In the genomic region with DNA sequence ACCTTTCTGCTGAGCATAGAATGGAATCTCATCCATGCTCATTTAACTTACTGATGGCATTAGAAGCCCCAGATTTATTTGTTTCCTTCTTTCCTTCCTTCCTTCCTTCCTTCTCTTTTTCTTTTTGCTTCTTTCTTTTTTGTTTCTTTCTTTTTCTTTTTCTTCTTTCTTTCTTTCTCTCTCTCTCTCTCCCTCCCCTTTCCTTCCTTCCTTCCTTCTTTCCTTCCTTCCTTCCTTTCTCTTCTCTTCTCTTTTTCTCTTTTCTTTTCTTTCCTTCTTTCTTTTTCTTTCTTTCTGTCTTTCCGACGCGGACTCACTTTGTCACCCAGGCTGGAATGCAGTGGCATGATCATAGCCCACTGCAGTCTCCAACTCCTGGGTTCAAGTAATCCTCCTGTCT, we compare ENCODE assay signal across 32 cellular contexts.
"Had no signal": no experiment of that assay in that cellular context is flagged by ENCODE, and none has a peak within 500 bp of the region (broad histone marks: within the 10 kb centered on the region; RNA-seq: fewer than 3 reads in every experiment).

No MANE protein-coding gene starts in this region.

- H3K4me1 ChIP-seq: breast epithelium had no signal

- H3K9me3 Mint-ChIP-seq: activated CD4-positive, alpha-beta memory T cell treated with anti-CD3 and anti-CD28 coated beads for 36 hours; activated CD4-positive, alpha-beta T cell treated with anti-CD3 and anti-CD28 coated beads, Interleukin-2, amount 10 ng/mL, durations not matched to agents 24 days and 14 days; activated naive CD4-positive, alpha-beta T cell treated with anti-CD3 and anti-CD28 coated beads for 36 hours; activated naive CD4-positive, alpha-beta T cell treated with anti-CD3 and anti-CD28 coated beads, Interleukin-2, amount 50 U/mL, for 24 hours; activated naive CD8-positive, alpha-beta T cell treated with anti-CD3 and anti-CD28 coated beads for 36 hours; activated naive CD8-positive, alpha-beta T cell treated with anti-CD3 and anti-CD28 coated beads, Interleukin-2, amount 50 U/mL, for 24 hours; activated T-helper 1 cell treated with anti-CD3 and anti-CD28 coated beads, Interleukin-12 subunit alpha, Interleukin-12 subunit beta, Interleukin-2, Interleukin-4 antibody, amounts not matched to agents 30 ng/mL and 10 ng/mL and 1 ng/mL, durations not matched to agents 14 hours and 24 hours and 36 hours; activated T-helper 2 cell treated with anti-CD3 and anti-CD28 coated beads, Interferon-gamma antibody, Interleukin-2, Interleukin-4, amounts not matched to agents 10 μg/mL and 5 μg/mL and 100 μg/mL, durations not matched to agents 14 hours and 24 hours and 36 hours; brain; dendritic cell treated with granulocyte-macrophage colony-stimulating factor and Interleukin-4, amounts not matched to agents 40 ng/mL and 50 ng/mL, for 4 days; endodermal cell had no signal

- H3K27ac Mint-ChIP-seq: activated CD4-positive, alpha-beta memory T cell treated with anti-CD3 and anti-CD28 coated beads for 36 hours; activated CD4-positive, alpha-beta T cell treated with anti-CD3 and anti-CD28 coated beads for 36 hours; activated CD4-positive, alpha-beta T cell treated with anti-CD3 and anti-CD28 coated beads, Interleukin-2, amount 10 ng/mL, durations not matched to agents 24 days and 14 days; activated CD8-positive, alpha-beta memory T cell treated with anti-CD3 and anti-CD28 coated beads, Interleukin-2, amount 10 ng/mL, durations not matched to agents 7 days and 5 days; activated CD8-positive, alpha-beta T cell treated with anti-CD3 and anti-CD28 coated beads, Interleukin-2, amount 10 ng/mL, durations not matched to agents 7 days and 5 days; activated naive CD4-positive, alpha-beta T cell treated with anti-CD3 and anti-CD28 coated beads for 36 hours; activated naive CD4-positive, alpha-beta T cell treated with anti-CD3 and anti-CD28 coated beads, Interleukin-2, amount 50 U/mL, for 24 hours; activated naive CD8-positive, alpha-beta T cell treated with anti-CD3 and anti-CD28 coated beads for 36 hours; activated naive CD8-positive, alpha-beta T cell treated with anti-CD3 and anti-CD28 coated beads, Interleukin-2, amount 50 U/mL, for 24 hours; activated T-helper 1 cell treated with anti-CD3 and anti-CD28 coated beads, Interleukin-12 subunit alpha, Interleukin-12 subunit beta, Interleukin-2, Interleukin-4 antibody, amounts not matched to agents 30 ng/mL and 10 ng/mL and 1 ng/mL, durations not matched to agents 14 hours and 24 hours and 36 hours; activated T-helper 2 cell treated with anti-CD3 and anti-CD28 coated beads, Interferon-gamma antibody, Interleukin-2, Interleukin-4, amounts not matched to agents 10 μg/mL and 5 μg/mL and 100 μg/mL, durations not matched to agents 14 hours and 24 hours and 36 hours; dendritic cell treated with granulocyte-macrophage colony-stimulating factor and Interleukin-4, amounts not matched to agents 40 ng/mL and 50 ng/mL, for 4 days; endodermal cell had no signal

- H3K27me3 Mint-ChIP-seq: activated CD4-positive, alpha-beta memory T cell treated with anti-CD3 and anti-CD28 coated beads for 36 hours; activated CD4-positive, alpha-beta T cell treated with anti-CD3 and anti-CD28 coated beads for 36 hours; activated CD4-positive, alpha-beta T cell treated with anti-CD3 and anti-CD28 coated beads, Interleukin-2, amount 10 ng/mL, durations not matched to agents 24 days and 14 days; activated CD8-positive, alpha-beta memory T cell treated with anti-CD3 and anti-CD28 coated beads, Interleukin-2, amount 10 ng/mL, durations not matched to agents 7 days and 5 days; activated naive CD4-positive, alpha-beta T cell treated with anti-CD3 and anti-CD28 coated beads, Interleukin-2, amount 50 U/mL, for 24 hours; activated naive CD8-positive, alpha-beta T cell treated with anti-CD3 and anti-CD28 coated beads for 36 hours; activated naive CD8-positive, alpha-beta T cell treated with anti-CD3 and anti-CD28 coated beads, Interleukin-2, amount 50 U/mL, for 24 hours; dendritic cell treated with granulocyte-macrophage colony-stimulating factor and Interleukin-4, amounts not matched to agents 40 ng/mL and 50 ng/mL, for 4 days had no signal

- H3K27ac ChIP-seq: ascending aorta, breast epithelium, cardiac muscle cell, coronary artery, dorsolateral prefrontal cortex had no signal

- H3K27me3 ChIP-seq: ascending aorta, breast epithelium, cardiac muscle cell, dorsolateral prefrontal cortex had no signal

- H3K4me3 Mint-ChIP-seq: activated CD4-positive, alpha-beta memory T cell treated with anti-CD3 and anti-CD28 coated beads for 36 hours; activated CD4-positive, alpha-beta T cell treated with anti-CD3 and anti-CD28 coated beads for 36 hours; activated CD4-positive, alpha-beta T cell treated with anti-CD3 and anti-CD28 coated beads, Interleukin-2, amount 10 ng/mL, durations not matched to agents 24 days and 14 days; activated CD8-positive, alpha-beta memory T cell treated with anti-CD3 and anti-CD28 coated beads, Interleukin-2, amount 10 ng/mL, durations not matched to agents 7 days and 5 days; activated CD8-positive, alpha-beta T cell treated with anti-CD3 and anti-CD28 coated beads, Interleukin-2, amount 10 ng/mL, durations not matched to agents 7 days and 5 days; activated naive CD4-positive, alpha-beta T cell treated with anti-CD3 and anti-CD28 coated beads for 36 hours; activated naive CD4-positive, alpha-beta T cell treated with anti-CD3 and anti-CD28 coated beads, Interleukin-2, amount 50 U/mL, for 24 hours; activated naive CD8-positive, alpha-beta T cell treated with anti-CD3 and anti-CD28 coated beads for 36 hours; activated naive CD8-positive, alpha-beta T cell treated with anti-CD3 and anti-CD28 coated beads, Interleukin-2, amount 50 U/mL, for 24 hours; activated T-helper 1 cell treated with anti-CD3 and anti-CD28 coated beads, Interleukin-12 subunit alpha, Interleukin-12 subunit beta, Interleukin-2, Interleukin-4 antibody, amounts not matched to agents 30 ng/mL and 10 ng/mL and 1 ng/mL, durations not matched to agents 14 hours and 24 hours and 36 hours; brain; dendritic cell treated with granulocyte-macrophage colony-stimulating factor and Interleukin-4, amounts not matched to agents 40 ng/mL and 50 ng/mL, for 4 days; endodermal cell had no signal

- H3K9me3 ChIP-seq: ascending aorta, breast epithelium had no signal

- H3K36me3 Mint-ChIP-seq: activated CD4-positive, alpha-beta memory T cell treated with anti-CD3 and anti-CD28 coated beads for 36 hours; activated CD8-positive, alpha-beta memory T cell treated with anti-CD3 and anti-CD28 coated beads, Interleukin-2, amount 10 ng/mL, durations not matched to agents 7 days and 5 days; activated naive CD4-positive, alpha-beta T cell treated with anti-CD3 and anti-CD28 coated beads, Interleukin-2, amount 50 U/mL, for 24 hours; activated naive CD8-positive, alpha-beta T cell treated with anti-CD3 and anti-CD28 coated beads for 36 hours; brain had no signal

- H3K4me1 Mint-ChIP-seq: activated CD4-positive, alpha-beta T cell treated with anti-CD3 and anti-CD28 coated beads for 36 hours; activated CD4-positive, alpha-beta T cell treated with anti-CD3 and anti-CD28 coated beads, Interleukin-2, amount 10 ng/mL, durations not matched to agents 24 days and 14 days; activated naive CD8-positive, alpha-beta T cell treated with anti-CD3 and anti-CD28 coated beads for 36 hours; activated naive CD8-positive, alpha-beta T cell treated with anti-CD3 and anti-CD28 coated beads, Interleukin-2, amount 50 U/mL, for 24 hours; brain; endodermal cell had no signal

- DNase-seq: activated CD4-positive, alpha-beta memory T cell treated with anti-CD3 and anti-CD28 coated beads for 36 hours; activated CD4-positive, alpha-beta T cell treated with anti-CD3 and anti-CD28 coated beads for 36 hours; activated CD4-positive, alpha-beta T cell treated with anti-CD3 and anti-CD28 coated beads, Interleukin-2, amount 10 ng/mL, durations not matched to agents 24 days and 14 days; activated CD4-positive, CD25-positive, alpha-beta regulatory T cell; activated CD4-positive, CD25-positive, alpha-beta regulatory T cell treated with anti-CD3 and anti-CD28 coated beads, Interleukin-2, amount 50 U/mL, for 72 hours; activated CD8-positive, alpha-beta memory T cell treated with anti-CD3 and anti-CD28 coated beads, Interleukin-2, amount 10 ng/mL, durations not matched to agents 7 days and 5 days; activated CD8-positive, alpha-beta memory T cell treated with anti-CD3 and anti-CD28 coated beads, Interleukin-2, amount 50 U/mL, for 4 hours; activated CD8-positive, alpha-beta T cell treated with anti-CD3 and anti-CD28 coated beads, Interleukin-2, amount 10 ng/mL, durations not matched to agents 7 days and 5 days; activated effector memory CD4-positive, alpha-beta T cell treated with anti-CD3 and anti-CD28 coated beads, Interleukin-2, amount 50 U/mL, for 16 hours; activated naive CD4-positive, alpha-beta T cell treated with anti-CD3 and anti-CD28 coated beads for 36 hours; activated naive CD8-positive, alpha-beta T cell treated with anti-CD3 and anti-CD28 coated beads for 36 hours; activated naive CD8-positive, alpha-beta T cell treated with anti-CD3 and anti-CD28 coated beads, Interleukin-2, amount 50 U/mL, for 24 hours; activated T-cell treated with anti-CD3 and anti-CD28 coated beads, Interleukin-2, amount 50 U/mL, for 1 hour; activated T-cell treated with anti-CD3 and anti-CD28 coated beads, Interleukin-2, amount 50 U/mL, for 48 hours; central memory CD4-positive, alpha-beta T cell; cerebellar nuclear complex; dorsolateral prefrontal cortex; effector memory CD4-positive, alpha-beta T cell; foreskin fibroblast; T-helper 2 cell had no signal

- H3K36me3 ChIP-seq: ascending aorta, breast epithelium, cardiac muscle cell had no signal

- ATAC-seq: activated CD4-positive, alpha-beta T cell treated with anti-CD3 and anti-CD28 coated beads for 36 hours; activated CD8-positive, alpha-beta memory T cell treated with anti-CD3 and anti-CD28 coated beads, Interleukin-2, amount 10 ng/mL, durations not matched to agents 7 days and 5 days; activated CD8-positive, alpha-beta T cell treated with anti-CD3 and anti-CD28 coated beads, Interleukin-2, amount 10 ng/mL, durations not matched to agents 7 days and 5 days; activated naive CD8-positive, alpha-beta T cell treated with anti-CD3 and anti-CD28 coated beads, Interleukin-2, amount 50 U/mL, for 24 hours; esophagus mucosa had no signal

- H3K4me3 ChIP-seq: ascending aorta, breast epithelium, cardiac muscle cell, coronary artery, dorsolateral prefrontal cortex had no signal

- FAIRE-seq: frontal cortex had no signal
